In the genomic region with DNA sequence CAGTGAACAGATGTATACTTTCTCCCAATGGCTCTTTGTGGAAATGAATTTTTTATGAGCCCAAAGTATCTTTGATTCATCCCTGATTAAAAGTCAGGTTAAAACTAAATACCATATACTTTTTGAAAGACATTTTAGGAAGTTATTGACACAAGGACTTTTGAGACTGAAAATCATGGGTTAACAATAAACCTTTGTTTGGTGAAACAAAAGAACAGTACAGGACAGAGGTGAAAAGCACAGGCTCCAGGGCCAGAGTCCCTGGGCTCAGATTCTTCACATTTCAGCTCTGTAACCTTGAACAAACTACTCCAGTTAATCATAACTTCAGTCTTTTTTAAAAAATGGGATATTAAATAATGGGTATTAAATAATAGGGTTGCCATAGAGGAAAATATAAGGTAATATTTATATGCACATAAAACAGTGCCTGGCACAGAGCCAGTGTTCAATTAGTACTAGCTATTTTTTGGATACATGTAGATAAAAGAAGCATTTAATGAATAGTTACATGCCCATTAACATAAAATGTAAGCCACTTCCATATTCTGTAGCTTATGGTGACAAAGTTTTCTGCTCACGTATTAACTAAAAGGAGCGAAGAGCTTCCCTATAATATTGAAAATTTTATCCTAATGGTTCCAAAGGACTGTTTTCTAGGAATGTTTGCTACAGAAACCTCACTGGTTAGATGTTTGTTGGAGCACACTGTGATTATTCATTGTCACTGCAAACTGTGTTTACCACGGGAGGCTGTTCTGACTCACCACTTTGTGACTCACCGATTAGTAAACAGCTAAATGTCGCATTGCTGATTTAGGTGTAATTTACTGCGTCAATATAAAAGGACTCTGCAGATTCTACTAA, we compare ENCODE assay signal across 1 cellular context.
TF ChIP-seq lines count a peak whose summit lies in the region.

No MANE protein-coding gene starts in this region.

TF ChIP-seq in K562, 482 proteins besides CTCF, POLR2A, EP300 and RAD21 (continued from another document and continues in another):
- TF ChIP-seq ATF3 (IDR thresholded peaks at IDR 0.05) = peak; percentile 97
- peak; percentile 93 for TF ChIP-seq ATF3 (CRISPR knock-in tag; conservative IDR thresholded peaks at IDR 0.05)
- no peak for TF ChIP-seq RBM22 (IDR thresholded peaks at IDR 0.05; ENCODE audit: low read depth, low read length, poor library complexity, severe bottlenecking)
- no peak for TF ChIP-seq FOXM1 (IDR thresholded peaks at IDR 0.05; ENCODE audit: low read depth)
- TF ChIP-seq FOXM1 (CRISPR knock-in tag; IDR thresholded peaks at IDR 0.05; ENCODE audit: low read depth) = no peak
- TF ChIP-seq, protein P1, sequence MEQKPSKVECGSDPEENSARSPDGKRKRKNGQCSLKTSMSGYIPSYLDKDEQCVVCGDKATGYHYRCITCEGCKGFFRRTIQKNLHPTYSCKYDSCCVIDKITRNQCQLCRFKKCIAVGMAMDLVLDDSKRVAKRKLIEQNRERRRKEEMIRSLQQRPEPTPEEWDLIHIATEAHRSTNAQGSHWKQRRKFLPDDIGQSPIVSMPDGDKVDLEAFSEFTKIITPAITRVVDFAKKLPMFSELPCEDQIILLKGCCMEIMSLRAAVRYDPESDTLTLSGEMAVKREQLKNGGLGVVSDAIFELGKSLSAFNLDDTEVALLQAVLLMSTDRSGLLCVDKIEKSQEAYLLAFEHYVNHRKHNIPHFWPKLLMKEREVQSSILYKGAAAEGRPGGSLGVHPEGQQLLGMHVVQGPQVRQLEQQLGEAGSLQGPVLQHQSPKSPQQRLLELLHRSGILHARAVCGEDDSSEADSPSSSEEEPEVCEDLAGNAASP (IDR thresholded peaks at IDR 0.05) = no peak
- no peak for TF ChIP-seq NRF1 (conservative IDR thresholded peaks at IDR 0.05 in 1 of 2, IDR thresholded peaks at IDR 0.05 in 1 of 2)
- no peak for TF ChIP-seq GATAD2B (IDR thresholded peaks at IDR 0.05; ENCODE audit: borderline replicate concordance)
- no peak for TF ChIP-seq CREB3L1 (IDR thresholded peaks at IDR 0.05; ENCODE audit: borderline replicate concordance, low read depth)
- TF ChIP-seq NFIX (CRISPR knock-in tag; IDR thresholded peaks at IDR 0.05; ENCODE audit: low read depth) = no peak
- TF ChIP-seq SNIP1 (IDR thresholded peaks at IDR 0.05; ENCODE audit: low read depth) = no peak
- TF ChIP-seq CBX8 (IDR thresholded peaks at IDR 0.05; ENCODE audit: borderline replicate concordance, extremely low read depth, low read depth, low read length, poor library complexity, severe bottlenecking) = no peak
- TF ChIP-seq MYBL2 (IDR thresholded peaks at IDR 0.05; ENCODE audit: low read depth) = no peak
- TF ChIP-seq MYBL2 (CRISPR knock-in tag; IDR thresholded peaks at IDR 0.05; ENCODE audit: borderline replicate concordance) = no peak
- no peak for TF ChIP-seq ATF4 (CRISPR knock-in tag; IDR thresholded peaks at IDR 0.05)
- no peak for TF ChIP-seq XRCC3 (IDR thresholded peaks at IDR 0.05)
- no peak for TF ChIP-seq ZNF282 (CRISPR knock-in tag; IDR thresholded peaks at IDR 0.05)
- no peak for TF ChIP-seq KLF1 (tag; IDR thresholded peaks at IDR 0.05)
- no peak for TF ChIP-seq ZNF717 (CRISPR knock-in tag; IDR thresholded peaks at IDR 0.05)
- no peak for TF ChIP-seq HLTF (IDR thresholded peaks at IDR 0.05)
- no peak for TF ChIP-seq GABPA (tag; conservative IDR thresholded peaks at IDR 0.05; ENCODE audit: low read depth)
- no peak for TF ChIP-seq ZNF584 (CRISPR knock-in tag; IDR thresholded peaks at IDR 0.05; ENCODE audit: low read depth)
- TF ChIP-seq CCAR2 (IDR thresholded peaks at IDR 0.05; ENCODE audit: low read depth, low read length) = no peak
- peak; percentile 90 for TF ChIP-seq DPF2 (IDR thresholded peaks at IDR 0.05)
- TF ChIP-seq PHF21A (IDR thresholded peaks at IDR 0.05; ENCODE audit: borderline replicate concordance, low read depth) = no peak
- no peak for TF ChIP-seq TCF3 (CRISPR knock-in tag; IDR thresholded peaks at IDR 0.05)
- TF ChIP-seq, protein P2, sequence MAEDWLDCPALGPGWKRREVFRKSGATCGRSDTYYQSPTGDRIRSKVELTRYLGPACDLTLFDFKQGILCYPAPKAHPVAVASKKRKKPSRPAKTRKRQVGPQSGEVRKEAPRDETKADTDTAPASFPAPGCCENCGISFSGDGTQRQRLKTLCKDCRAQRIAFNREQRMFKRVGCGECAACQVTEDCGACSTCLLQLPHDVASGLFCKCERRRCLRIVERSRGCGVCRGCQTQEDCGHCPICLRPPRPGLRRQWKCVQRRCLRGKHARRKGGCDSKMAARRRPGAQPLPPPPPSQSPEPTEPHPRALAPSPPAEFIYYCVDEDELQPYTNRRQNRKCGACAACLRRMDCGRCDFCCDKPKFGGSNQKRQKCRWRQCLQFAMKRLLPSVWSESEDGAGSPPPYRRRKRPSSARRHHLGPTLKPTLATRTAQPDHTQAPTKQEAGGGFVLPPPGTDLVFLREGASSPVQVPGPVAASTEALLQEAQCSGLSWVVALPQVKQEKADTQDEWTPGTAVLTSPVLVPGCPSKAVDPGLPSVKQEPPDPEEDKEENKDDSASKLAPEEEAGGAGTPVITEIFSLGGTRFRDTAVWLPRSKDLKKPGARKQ (CRISPR knock-in tag; IDR thresholded peaks at IDR 0.05) = no peak
- TF ChIP-seq ZNF232 (CRISPR knock-in tag; IDR thresholded peaks at IDR 0.05) = no peak
- TF ChIP-seq SREBF1 (IDR thresholded peaks at IDR 0.05; ENCODE audit: borderline replicate concordance, low read depth, low read length) = no peak
- no peak for TF ChIP-seq MEF2D (tag; conservative IDR thresholded peaks at IDR 0.05; ENCODE audit: low read depth)
- no peak for TF ChIP-seq ZFPM2 (CRISPR knock-in tag; IDR thresholded peaks at IDR 0.05)
- no peak for TF ChIP-seq SMC3 (conservative IDR thresholded peaks at IDR 0.05; ENCODE audit: insufficient read depth, low read depth, low read length)
- no peak for TF ChIP-seq PTTG1 (tag; IDR thresholded peaks at IDR 0.05; ENCODE audit: low read depth)
- TF ChIP-seq ZNF76 (CRISPR knock-in tag; IDR thresholded peaks at IDR 0.05; ENCODE audit: borderline replicate concordance) = no peak
- no peak for TF ChIP-seq ZNF511 (CRISPR knock-in tag; IDR thresholded peaks at IDR 0.05)
- no peak for TF ChIP-seq GTF2E2 (tag; IDR thresholded peaks at IDR 0.05)
- TF ChIP-seq KAT7 (CRISPR knock-in tag; IDR thresholded peaks at IDR 0.05; ENCODE audit: borderline replicate concordance) = no peak
- no peak for TF ChIP-seq TRIM24 (IDR thresholded peaks at IDR 0.05)
- TF ChIP-seq ZNF408 (CRISPR knock-in tag; IDR thresholded peaks at IDR 0.05; ENCODE audit: low read depth) = no peak
- TF ChIP-seq ZNF316 (IDR thresholded peaks at IDR 0.05) = peak; percentile 27; the same call in 1 of the 2 replicates
- TF ChIP-seq HMG20A (CRISPR knock-in tag; conservative IDR thresholded peaks at IDR 0.05) = no peak
- TF ChIP-seq MEF2A (IDR thresholded peaks at IDR 0.05; ENCODE audit: control insufficient read depth, low read depth, low read length) = no peak
- TF ChIP-seq SRSF9 (IDR thresholded peaks at IDR 0.05; ENCODE audit: borderline replicate concordance, low read depth, low read length) = no peak
- no peak for TF ChIP-seq ARNT (IDR thresholded peaks at IDR 0.05)
- no peak for TF ChIP-seq PPARD (CRISPR knock-in tag; IDR thresholded peaks at IDR 0.05)
- TF ChIP-seq NR0B1 (IDR thresholded peaks at IDR 0.05; ENCODE audit: partially characterized antibody) = no peak
- no peak for TF ChIP-seq TCFL5 (CRISPR knock-in tag; conservative IDR thresholded peaks at IDR 0.05)
- peak; percentile 68; the same call in 1 of the 2 replicates for TF ChIP-seq LEF1 (IDR thresholded peaks at IDR 0.05)
- no peak for TF ChIP-seq CXXC5 (CRISPR knock-in tag; IDR thresholded peaks at IDR 0.05)
- no peak for TF ChIP-seq MED1 (CRISPR knock-in tag; IDR thresholded peaks at IDR 0.05; ENCODE audit: borderline replicate concordance)
- no peak for TF ChIP-seq SAFB (IDR thresholded peaks at IDR 0.05; ENCODE audit: borderline replicate concordance, low read depth, low read length)
- TF ChIP-seq FOS (IDR thresholded peaks at IDR 0.05; ENCODE audit: extremely low read depth, insufficient read length) = peak; percentile 83
- no peak for TF ChIP-seq TAF9B (IDR thresholded peaks at IDR 0.05; ENCODE audit: partially characterized antibody)
- no peak for TF ChIP-seq ID3 (CRISPR knock-in tag; IDR thresholded peaks at IDR 0.05)
- TF ChIP-seq ID3 (tag; IDR thresholded peaks at IDR 0.05) = no peak
- no peak for TF ChIP-seq SP2 (IDR thresholded peaks at IDR 0.05; ENCODE audit: extremely low read depth, low read depth, low read length, poor library complexity, severe bottlenecking)
- no peak for TF ChIP-seq PCBP2 (IDR thresholded peaks at IDR 0.05; ENCODE audit: low read depth, low read length, poor library complexity, severe bottlenecking)
- TF ChIP-seq RNF219 (CRISPR knock-in tag; IDR thresholded peaks at IDR 0.05) = no peak
- TF ChIP-seq, protein P3, sequence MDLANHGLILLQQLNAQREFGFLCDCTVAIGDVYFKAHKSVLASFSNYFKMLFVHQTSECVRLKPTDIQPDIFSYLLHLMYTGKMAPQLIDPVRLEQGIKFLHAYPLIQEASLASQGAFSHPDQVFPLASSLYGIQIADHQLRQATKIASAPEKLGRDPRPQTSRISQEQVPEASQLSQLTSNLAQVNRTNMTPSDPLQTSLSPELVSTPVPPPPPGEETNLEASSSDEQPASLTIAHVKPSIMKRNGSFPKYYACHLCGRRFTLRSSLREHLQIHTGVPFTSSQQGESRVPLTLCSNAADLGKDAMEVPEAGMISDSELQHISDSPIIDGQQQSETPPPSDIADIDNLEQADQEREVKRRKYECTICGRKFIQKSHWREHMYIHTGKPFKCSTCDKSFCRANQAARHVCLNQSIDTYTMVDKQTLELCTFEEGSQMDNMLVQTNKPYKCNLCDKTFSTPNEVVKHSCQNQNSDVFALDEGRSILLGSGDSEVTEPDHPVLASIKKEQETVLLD (IDR thresholded peaks at IDR 0.05) = no peak
